In the genomic region with DNA sequence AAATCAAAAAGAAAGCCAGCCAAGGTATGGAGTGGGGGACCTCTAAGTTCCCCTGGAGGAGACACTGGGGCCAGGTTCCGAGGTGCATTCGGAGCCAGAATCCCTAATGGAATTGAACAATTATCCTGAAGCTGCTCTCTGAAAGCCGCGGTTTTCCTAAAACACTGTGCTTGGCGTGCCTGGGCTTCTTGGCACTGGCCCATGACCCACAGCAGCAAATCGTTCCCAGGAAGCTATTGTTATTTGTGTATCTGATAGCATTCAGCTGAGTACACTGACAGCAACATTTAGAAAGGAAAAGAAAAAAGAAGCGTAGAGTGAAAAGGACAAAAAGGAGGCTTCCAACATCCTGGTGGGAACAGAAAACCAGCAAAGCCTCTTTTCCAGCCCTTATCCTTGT, we compare ENCODE assay signal across 11 cellular contexts.
DNase-seq lines count a peak whose midpoint lies in the region; ATAC-seq and TF ChIP-seq lines count a peak whose summit lies in the region.
"Had no signal": no experiment of that assay in that cellular context is flagged by ENCODE, and none has a peak within 500 bp of the region (broad histone marks: within the 10 kb centered on the region; RNA-seq: fewer than 3 reads in every experiment).

No MANE protein-coding gene starts in this region.

- no peaks in the 10 kb centered on the region for H3K27me3 ChIP-seq in ovary

- TF ChIP-seq CTCF in C4-2B (conservative IDR thresholded peaks at IDR 0.05) (no peak), fibroblast of the aortic adventitia (IDR thresholded peaks at IDR 0.05; ENCODE audit: insufficient read depth, low read length) (no peak), ovary (IDR thresholded peaks at IDR 0.05) (no peak)

- intact Hi-C loops in ovary (cut with DNase I): no loop called here

- 3 to 6% (median 4%) methylated on average over 7 of the region's 7 CpGs for WGBS in ovary, 3 donors

- TF ChIP-seq EP300 in ovary (IDR thresholded peaks at IDR 0.05): no peak

- TF ChIP-seq POLR2A in ovary (IDR thresholded peaks at IDR 0.05): no peak

- DNase-seq in RPMI7951 (ENCODE audit: low read depth): peak; percentile 91
- peak; percentile 89 for DNase-seq in fibroblast of the aortic adventitia (ENCODE audit: low read depth)
- DNase-seq in ovary: peak in 4 of 5 donors; percentile 29 to 72 (median 42)
- DNase-seq in HuH-7.5 (ENCODE audit: low spot score): no peak
- DNase-seq in stimulated activated CD4-positive, alpha-beta T cell treated with anti-CD3 and anti-CD28 coated beads, Interleukin-1b, Interleukin-23, amount 100 ng/mL, for 48 hours: no peak
- no peak for DNase-seq in superior temporal gyrus (ENCODE audit: extremely low spot score)
- DNase-seq: activated CD8-positive, alpha-beta memory T cell treated with anti-CD3 and anti-CD28 coated beads, Interleukin-2, amount 50 U/mL, for 4 hours; CD4-positive, alpha-beta T cell; GOT3 had no signal

- H3K27ac ChIP-seq in C4-2B (peak overlapping the region; percentile 96), ovary (no peak overlapping the region)

- H3K4me3 ChIP-seq in fibroblast of the aortic adventitia (ENCODE audit: low read depth, low read length) (peak overlapping the region; percentile 42), ovary (no peak overlapping the region)

- H3K4me1 ChIP-seq in ovary (ENCODE audit: insufficient read depth): peaks cover 11% of the 10 kb centered on the region

- H3K9me3 ChIP-seq in ovary: no peaks in the 10 kb centered on the region

- no peaks in the 10 kb centered on the region for H3K36me3 ChIP-seq in ovary

- ATAC-seq in HG02973 (IDR thresholded peaks at IDR 0.05; ENCODE audit: unreplicated experiment): no peak

Comparison
In these comparisons a context has a peak if more than half of its experiments do, and no peak if none do; other contexts are left out.
1. DNase-seq: peak in RPMI7951 (single experiment), fibroblast of the aortic adventitia (single experiment) and ovary (4 of 5); none in HuH-7.5 (single experiment), stimulated activated CD4-positive, alpha-beta T cell treated with anti-CD3 and anti-CD28 coated beads, Interleukin-1b, Interleukin-23, amount 100 ng/mL, for 48 hours (single experiment) and superior temporal gyrus (single experiment).